Comparison of ENCODE assay signal across 21 cellular contexts in the genomic region with DNA sequence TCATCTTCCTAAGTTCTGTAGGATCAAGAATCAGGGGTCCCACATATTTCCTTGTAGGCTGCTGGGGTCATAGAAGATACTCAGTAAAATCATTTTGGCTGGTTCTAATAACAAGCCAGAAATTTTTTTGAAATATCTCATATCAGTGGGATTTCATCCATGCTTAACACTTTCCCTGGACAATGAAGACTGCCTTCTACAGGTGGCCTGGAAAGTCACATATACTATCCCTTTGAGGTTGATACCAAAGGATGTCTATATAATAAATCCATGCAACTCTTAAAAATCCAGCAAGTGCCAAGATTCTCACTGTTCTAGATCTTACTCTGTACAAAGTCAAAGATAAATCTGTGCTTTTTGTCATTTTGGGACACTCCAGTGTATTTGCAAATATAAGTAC.
DNase-seq lines count a peak whose midpoint lies in the region; ATAC-seq and TF ChIP-seq lines count a peak whose summit lies in the region.
"Had no signal": no experiment of that assay in that cellular context is flagged by ENCODE, and none has a peak within 500 bp of the region (broad histone marks: within the 10 kb centered on the region; RNA-seq: fewer than 3 reads in every experiment).

No MANE protein-coding gene starts in this region.

- ATAC-seq in HG02870 (IDR thresholded peaks at IDR 0.05; ENCODE audit: unreplicated experiment) (peak; percentile 45), lung (ENCODE audit: insufficient read depth, low FRiP score) (no peak)
- ATAC-seq: A549 had no signal

- TF ChIP-seq CTCF in foreskin fibroblast (IDR thresholded peaks at IDR 0.05; ENCODE audit: low read depth, low read length) (peak; percentile 63), lung (IDR thresholded peaks at IDR 0.05; ENCODE audit: control extremely low read depth, extremely low read depth) (peak; percentile 6)

- intact Hi-C loops in head of caudate nucleus (cut with DNase I), result no loop called here

- H3K36me3 ChIP-seq in lung (ENCODE audit: control insufficient read depth in 2 of 2, insufficient read depth in 2 of 2, low read length in 2 of 2), result no peaks in the 10 kb centered on the region
- H3K36me3 ChIP-seq: BE2C, BLaER1 had no signal

- H3K9me3 ChIP-seq in lung (ENCODE audit: control insufficient read depth in 2 of 2, insufficient read depth in 1 of 2, low read length in 1 of 2), result no peaks in the 10 kb centered on the region
- H3K9me3 ChIP-seq: A549, BE2C, BLaER1 had no signal

- H3K4me1 ChIP-seq in lung (ENCODE audit: control insufficient read depth in 2 of 2, insufficient read depth in 2 of 2, low read length in 2 of 2), result no peaks in the 10 kb centered on the region
- H3K4me1 ChIP-seq: A549, BE2C, BLaER1 had no signal

- H3K27me3 ChIP-seq in lung (ENCODE audit: control insufficient read depth, insufficient read depth), result no peaks in the 10 kb centered on the region
- H3K27me3 ChIP-seq: BLaER1 had no signal

- no peak overlapping the region for H3K27ac ChIP-seq in lung (ENCODE audit: low read depth in 1 of 2, low read length in 1 of 2)
- H3K27ac ChIP-seq: 22Rv1, A549, BLaER1 had no signal

- no peak overlapping the region for H3K4me3 ChIP-seq in foreskin fibroblast (ENCODE audit: low read depth in 1 of 2, low read length in 2 of 2)
- no peak overlapping the region for H3K4me3 ChIP-seq in lung
- H3K4me3 ChIP-seq: A549, BLaER1 had no signal

- peak; percentile 2 to 7 for DNase-seq in AML-193 (lab: John Stamatoyannopoulos, UW)
- no peak for DNase-seq in foreskin fibroblast
- no peak for DNase-seq in lung (ENCODE audit: low spot score)
- no peak for DNase-seq in NCI-H1694 treated with DMSO at 0.1 percent for 48 hours (lab: John Stamatoyannopoulos, UW)
- no peak for DNase-seq in head of caudate nucleus
- DNase-seq in activated CD4-positive, CD25-positive, alpha-beta regulatory T cell treated with anti-CD3 and anti-CD28 coated beads, Interleukin-2, amount 50 U/mL, for 72 hours, result no peak
- DNase-seq: BE2C; C1 segment of cervical spinal cord; CD4-positive, alpha-beta memory T cell; CD4-positive, CD25-positive, alpha-beta regulatory T cell; CD8-positive, alpha-beta memory T cell; COR-L47; DMS 273 treated with DMSO at 0.1 percent for 48 hours; DMS153; DMS53; DMS79 treated with DMSO at 0.1 percent for 48 hours; GF-D8 had no signal

Comparison
In these comparisons a context has a peak if more than half of its experiments do, and no peak if none do; other contexts are left out.
1. DNase-seq: peak in AML-193 (2 of 2); none in foreskin fibroblast (0 of 2), lung (single experiment), NCI-H1694 treated with DMSO at 0.1 percent for 48 hours (single experiment), head of caudate nucleus (0 of 42) and activated CD4-positive, CD25-positive, alpha-beta regulatory T cell treated with anti-CD3 and anti-CD28 coated beads, Interleukin-2, amount 50 U/mL, for 72 hours (single experiment).